Comparison of ENCODE assay signal across 7 cellular contexts in the genomic region with DNA sequence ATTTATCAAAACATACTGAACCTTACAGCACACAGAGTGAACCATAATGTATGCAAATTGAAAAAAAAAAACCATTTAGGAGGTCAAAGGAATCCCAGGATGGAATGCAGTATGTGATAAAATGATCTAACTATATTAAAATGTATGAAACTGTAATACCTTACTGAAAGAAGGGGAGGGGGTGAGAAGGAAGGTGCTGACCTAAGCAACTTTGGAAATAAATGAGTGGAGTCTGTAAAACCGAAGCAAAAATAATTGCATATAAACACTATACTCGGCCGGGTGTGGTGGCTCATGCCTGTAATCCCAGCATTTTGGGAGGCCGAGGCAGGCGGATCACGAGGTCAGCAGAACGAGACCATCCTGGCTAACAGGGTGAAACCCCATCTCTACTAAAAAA.
"Had no signal": no experiment of that assay in that cellular context is flagged by ENCODE, and none has a peak within 500 bp of the region (broad histone marks: within the 10 kb centered on the region; RNA-seq: fewer than 3 reads in every experiment).

No MANE protein-coding gene starts in this region.

- H3K4me2 ChIP-seq: GM23338 had no signal

- FAIRE-seq: H1, H54 had no signal

- DNase-seq: H9, HCEC 1CT, KG1 had no signal

- H3K27ac ChIP-seq: HL-60 had no signal

- H3K4me3 ChIP-seq: GM23338 had no signal

- ATAC-seq: GM23338 had no signal

- H2AFZ ChIP-seq: GM23338 had no signal
